2 cellular contexts compared by ENCODE assay signal in the genomic region with DNA sequence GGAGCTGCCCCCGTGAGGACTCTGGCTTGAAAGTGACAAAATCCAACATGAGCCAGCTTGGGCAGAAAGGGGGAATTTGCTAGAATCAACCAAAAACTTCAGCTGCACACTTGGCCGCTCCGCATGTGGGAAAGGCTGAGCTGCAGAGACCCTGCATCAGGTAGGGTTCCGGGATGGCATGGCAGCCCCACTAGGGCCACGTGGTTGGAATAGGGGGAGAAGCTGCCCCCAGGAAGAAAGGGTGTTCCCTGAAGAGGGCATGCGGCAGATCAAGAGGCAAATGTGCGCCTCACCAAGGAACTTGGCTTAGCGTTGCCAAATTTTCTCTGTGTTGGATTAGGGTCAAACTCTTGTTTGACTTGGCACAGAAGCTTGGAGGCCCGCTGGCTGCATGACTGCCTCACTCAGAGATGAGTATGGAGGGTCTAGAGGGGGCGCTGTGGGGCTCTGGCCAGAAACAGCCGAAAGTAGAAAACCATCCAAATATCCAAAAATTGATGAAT.
TF ChIP-seq lines count a peak whose summit lies in the region.

No MANE protein-coding gene starts in this region.

TF ChIP-seq in HEK293, 187 proteins besides CTCF, POLR2A, EP300 and RAD21 (continued from another document):
- TF ChIP-seq ZSCAN30 (tag by site-specific recombination; IDR thresholded peaks at IDR 0.05) = 0 out of 2 replicates have a peak, but pooled peaks have one; percentile 12

TF ChIP-seq in WTC11, 78 proteins besides CTCF, POLR2A, EP300 and RAD21 (continued from another document):
- no peak for TF ChIP-seq AFF4 (CRISPR knock-in tag; IDR thresholded peaks at IDR 0.05; ENCODE audit: borderline replicate concordance)
- no peak for TF ChIP-seq MYBL2 (CRISPR knock-in tag; IDR thresholded peaks at IDR 0.05)
- no peak for TF ChIP-seq RELA (CRISPR knock-in tag; IDR thresholded peaks at IDR 0.05; ENCODE audit: borderline replicate concordance)
- no peak for TF ChIP-seq ZSCAN18 (CRISPR knock-in tag; IDR thresholded peaks at IDR 0.05)
- no peak for TF ChIP-seq ZNF396 (CRISPR knock-in tag; IDR thresholded peaks at IDR 0.05; ENCODE audit: borderline replicate concordance)
- no peak for TF ChIP-seq ZNF416 (CRISPR knock-in tag; IDR thresholded peaks at IDR 0.05)
- TF ChIP-seq ARID4B (CRISPR knock-in tag; IDR thresholded peaks at IDR 0.05; ENCODE audit: borderline replicate concordance) = no peak
- TF ChIP-seq NFE2L1 (CRISPR knock-in tag; IDR thresholded peaks at IDR 0.05) = no peak
- no peak for TF ChIP-seq JUN (CRISPR knock-in tag; IDR thresholded peaks at IDR 0.05)
